Comparison of ENCODE assay signal across 31 cellular contexts in the genomic region with DNA sequence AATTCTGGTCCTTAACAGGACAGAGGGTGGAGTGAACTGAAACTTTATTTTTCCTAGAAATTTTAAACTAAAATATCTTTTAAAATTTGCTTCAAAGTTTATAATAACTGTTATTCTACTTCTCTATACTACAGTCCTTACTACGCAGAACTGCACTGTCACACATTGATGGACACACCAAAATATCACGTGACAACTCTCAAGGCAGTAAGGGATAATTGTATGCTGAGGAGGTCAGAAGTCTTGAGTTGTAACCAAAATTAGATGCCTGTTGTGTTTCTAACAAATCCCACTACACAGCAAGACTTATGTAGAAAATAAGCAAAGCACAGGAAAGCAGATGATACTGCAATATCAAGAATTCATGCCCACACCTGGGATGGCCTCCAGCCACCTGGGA.
"Had no signal": no experiment of that assay in that cellular context is flagged by ENCODE, and none has a peak within 500 bp of the region (broad histone marks: within the 10 kb centered on the region; RNA-seq: fewer than 3 reads in every experiment).

No MANE protein-coding gene starts in this region.

- H3K36me3 ChIP-seq: ascending aorta, cardiac muscle cell, WERI-Rb-1 had no signal

- H3K27me3 ChIP-seq: ascending aorta, cardiac muscle cell had no signal

- ATAC-seq: activated CD4-positive, alpha-beta T cell treated with anti-CD3 and anti-CD28 coated beads for 36 hours; activated CD4-positive, CD25-positive, alpha-beta regulatory T cell treated with anti-CD3 and anti-CD28 coated beads, Interleukin-2, amount 50 U/mL, for 24 hours; activated CD8-positive, alpha-beta memory T cell treated with anti-CD3 and anti-CD28 coated beads, Interleukin-2, amount 10 ng/mL, durations not matched to agents 7 days and 5 days; activated CD8-positive, alpha-beta T cell treated with anti-CD3 and anti-CD28 coated beads, Interleukin-2, amount 10 ng/mL, durations not matched to agents 7 days and 5 days; activated naive CD8-positive, alpha-beta T cell treated with anti-CD3 and anti-CD28 coated beads, Interleukin-2, amount 50 U/mL, for 24 hours; WTC11 had no signal

- DNase-seq: activated CD4-positive, alpha-beta memory T cell treated with anti-CD3 and anti-CD28 coated beads, Interleukin-2, amount 10 ng/mL, durations not matched to agents 7 days and 5 days; activated CD4-positive, alpha-beta T cell treated with anti-CD3 and anti-CD28 coated beads for 1 hour; activated CD4-positive, alpha-beta T cell treated with anti-CD3 and anti-CD28 coated beads for 36 hours; activated CD4-positive, alpha-beta T cell treated with anti-CD3 and anti-CD28 coated beads for 48 hours; activated CD4-positive, alpha-beta T cell treated with anti-CD3 and anti-CD28 coated beads, Interleukin-2, amount 10 ng/mL, durations not matched to agents 7 days and 5 days; activated CD4-positive, alpha-beta T cell treated with anti-CD3 and anti-CD28 coated beads, Interleukin-2, amount 50 U/mL, for 48 hours; activated CD4-positive, CD25-positive, alpha-beta regulatory T cell; activated CD8-positive, alpha-beta memory T cell treated with anti-CD3 and anti-CD28 coated beads for 24 hours; activated CD8-positive, alpha-beta memory T cell treated with anti-CD3 and anti-CD28 coated beads, Interleukin-2, amount 10 ng/mL, durations not matched to agents 7 days and 5 days; activated CD8-positive, alpha-beta memory T cell treated with anti-CD3 and anti-CD28 coated beads, Interleukin-2, amount 50 U/mL, for 48 hours; activated CD8-positive, alpha-beta T cell treated with anti-CD3 and anti-CD28 coated beads, Interleukin-2, amount 10 ng/mL, durations not matched to agents 7 days and 5 days; activated effector memory CD4-positive, alpha-beta T cell treated with Interleukin-2 at 50 U/mL for 16 hours; activated gamma-delta T cell; activated naive CD4-positive, alpha-beta T cell treated with anti-CD3 and anti-CD28 coated beads, Interleukin-2, amount 10 ng/mL, durations not matched to agents 7 days and 5 days; activated naive CD4-positive, alpha-beta T cell treated with Interleukin-2 at 50 U/mL for 16 hours; activated naive CD8-positive, alpha-beta T cell treated with anti-CD3 and anti-CD28 coated beads, Interleukin-2, amount 10 ng/mL, durations not matched to agents 7 days and 5 days; activated naive CD8-positive, alpha-beta T cell treated with anti-CD3 and anti-CD28 coated beads, Interleukin-2, amount 50 U/mL, for 24 hours; activated T-cell treated with anti-CD3 and anti-CD28 coated beads, Interleukin-2, amount 50 U/mL, for 24 hours; activated T-cell treated with anti-CD3 and anti-CD28 coated beads, Interleukin-2, amount 50 U/mL, for 48 hours; amygdala; caudate nucleus; cerebellar nuclear complex; T-helper 1 cell; T-helper 2 cell; T-helper 9 cell; WERI-Rb-1 had no signal

- FAIRE-seq: bronchial epithelial cell had no signal

- H3K4me1 ChIP-seq: ascending aorta had no signal

- H3K27ac ChIP-seq: ascending aorta, cardiac muscle cell, WERI-Rb-1 had no signal

- H3K4me3 ChIP-seq: ascending aorta, cardiac muscle cell had no signal

- H3K9me3 ChIP-seq: ascending aorta had no signal
